8 cellular contexts compared by ENCODE assay signal in the genomic region with DNA sequence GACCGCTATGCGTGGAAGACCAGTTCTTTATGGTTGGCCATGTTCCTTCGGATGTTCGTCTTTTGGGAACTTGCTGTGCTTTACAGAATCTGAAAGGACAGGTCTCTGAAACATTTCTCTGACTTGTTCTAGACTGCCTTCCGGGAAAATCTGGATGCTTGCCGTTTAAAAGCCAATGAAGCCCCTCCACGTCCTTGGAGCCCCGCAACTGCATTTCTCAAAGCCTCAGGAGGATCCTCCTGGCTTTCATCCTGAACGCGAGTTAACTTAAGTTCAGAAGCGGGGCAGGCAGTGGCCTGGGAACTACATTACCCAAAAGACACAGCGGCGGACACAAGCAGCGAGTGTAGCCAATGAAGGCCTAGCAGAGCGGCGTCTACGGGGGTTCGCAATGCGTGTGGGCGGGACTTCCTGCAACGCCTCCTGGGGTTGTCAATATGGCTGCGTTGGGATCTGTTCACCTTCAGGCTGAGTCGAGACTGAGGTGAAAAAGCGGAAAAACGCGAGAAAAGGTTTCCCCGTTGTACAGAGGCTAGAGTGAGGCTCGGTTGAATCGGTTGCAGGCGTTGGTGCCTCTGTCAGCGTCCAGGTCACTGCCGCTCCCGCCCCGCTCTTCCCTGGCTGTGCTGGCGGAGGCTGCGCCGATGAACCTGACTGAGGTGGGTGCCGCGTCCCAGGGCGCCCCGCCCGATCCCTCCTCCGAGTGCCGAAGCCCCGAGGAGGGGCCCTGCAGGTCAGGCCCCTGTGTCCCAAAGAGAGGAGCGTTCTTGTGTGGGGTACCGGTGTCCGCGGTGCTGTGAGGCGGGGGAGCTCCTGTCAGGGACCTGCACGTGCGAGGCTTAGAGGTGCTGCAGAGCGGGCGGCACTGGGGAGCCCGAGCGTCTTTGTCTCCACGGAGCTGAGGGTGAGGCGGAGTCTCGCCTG.
DNase-seq lines count a peak whose midpoint lies in the region; ATAC-seq lines count a peak whose summit lies in the region.

A gene (plus strand): TSS at position 414 of the 924 bp plus-strand sequence. CDS start 2,455 bp downstream, outside the sequence.

- peak; percentile 90 to 94 for DNase-seq in NCI-H2081 (lab: John Stamatoyannopoulos, UW)
- DNase-seq in T-helper 9 cell = peak; percentile 87
- peak; percentile 97 for DNase-seq in astrocyte of the hippocampus (ENCODE audit: low read depth, low spot score)
- DNase-seq in hippocampal formation (lab: John Stamatoyannopoulos, UW) = peak; percentile 91 to 94
- DNase-seq in retina = peak; percentile 92
- DNase-seq in cortex of kidney (lab: John Stamatoyannopoulos, UW) = no peak

- ATAC-seq in GM18511 (IDR thresholded peaks at IDR 0.05; ENCODE audit: unreplicated experiment) = peak; percentile 100
- peak; percentile 89 for ATAC-seq in HG03025 (IDR thresholded peaks at IDR 0.05; ENCODE audit: low FRiP score, unreplicated experiment)
